22 cellular contexts compared by ENCODE assay signal in the genomic region with DNA sequence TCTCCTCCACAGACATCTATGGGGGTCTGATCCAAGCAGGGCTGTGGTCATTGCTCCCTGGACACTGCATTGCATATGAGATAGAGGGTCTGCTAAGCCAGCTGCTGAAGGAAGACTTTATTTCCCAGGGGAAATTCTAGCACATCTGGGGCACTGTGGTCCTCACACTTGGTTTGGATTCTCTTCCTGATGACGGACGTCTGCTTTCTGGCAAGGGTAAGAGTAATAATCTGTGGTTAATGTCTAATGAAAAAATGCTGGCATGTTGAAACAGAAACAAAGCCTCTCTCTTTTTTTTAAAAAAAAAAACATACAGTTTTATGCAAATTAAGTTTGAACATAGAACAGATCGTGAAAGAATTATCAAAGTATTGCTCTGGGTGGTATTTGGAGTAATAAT.
DNase-seq lines count a peak whose midpoint lies in the region; ATAC-seq, FAIRE-seq and TF ChIP-seq lines count a peak whose summit lies in the region.
"Had no signal": no experiment of that assay in that cellular context is flagged by ENCODE, and none has a peak within 500 bp of the region (broad histone marks: within the 10 kb centered on the region; RNA-seq: fewer than 3 reads in every experiment).

No MANE protein-coding gene starts in this region.

- H3K36me3 Mint-ChIP-seq in astrocyte (ENCODE audit: low read depth, unreplicated experiment), result no peaks in the 10 kb centered on the region
- peaks cover 44% of the 10 kb centered on the region for H3K36me3 Mint-ChIP-seq in activated T-cell treated with anti-CD3 and anti-CD28 coated beads, Interleukin-2, amount 50 U/mL, for 4 hours (ENCODE audit: insufficient read depth)

- WGBS in adrenal gland, 4 donors, result 66 to 96% (median 84%) methylated on average over 3 of the region's 3 CpGs

- no peak for FAIRE-seq in astrocyte (lab: Jason Lieb, UNC)
- FAIRE-seq: A204.1, GM12891, GM18507 had no signal

- no peaks in the 10 kb centered on the region for H3K27me3 ChIP-seq in astrocyte (ENCODE audit: insufficient read depth, low read length)
- no peaks in the 10 kb centered on the region for H3K27me3 ChIP-seq in foreskin keratinocyte
- no peaks in the 10 kb centered on the region for H3K27me3 ChIP-seq in adrenal gland

- no peak overlapping the region for H3K4me3 ChIP-seq in astrocyte (ENCODE audit: insufficient read depth, low read depth, low read length)
- H3K4me3 ChIP-seq in adrenal gland, result no peak overlapping the region
- H3K4me3 ChIP-seq: GM23338 had no signal

- no peak overlapping the region for H3K27ac ChIP-seq in astrocyte (ENCODE audit: low read depth, low read length)
- H3K27ac ChIP-seq in foreskin keratinocyte, result no peak overlapping the region
- H3K27ac ChIP-seq in adrenal gland, result no peak overlapping the region
- H3K27ac ChIP-seq: 22Rv1 had no signal

- H3K4me3 Mint-ChIP-seq in astrocyte (ENCODE audit: unreplicated experiment), result no peak overlapping the region
- no peak overlapping the region for H3K4me3 Mint-ChIP-seq in activated T-cell treated with anti-CD3 and anti-CD28 coated beads, Interleukin-2, amount 50 U/mL, for 4 hours
- H3K4me3 Mint-ChIP-seq: CD4-positive, alpha-beta memory T cell; GM23338; H9 had no signal

- no peak overlapping the region for H3K4me2 ChIP-seq in astrocyte (ENCODE audit: low read length)
- H3K4me2 ChIP-seq: GM23338 had no signal

- H3K79me2 ChIP-seq in astrocyte (ENCODE audit: insufficient read depth, low read length), result no peaks in the 10 kb centered on the region

- no peak overlapping the region for H2AFZ ChIP-seq in astrocyte (ENCODE audit: low read depth, low read length)
- H2AFZ ChIP-seq: GM23338 had no signal

- intact Hi-C loops in adrenal gland (cut with DNase I), result no loop called here

- no peak for TF ChIP-seq POLR2A in adrenal gland (IDR thresholded peaks at IDR 0.05)

- TF ChIP-seq CTCF in astrocyte (IDR thresholded peaks at IDR 0.05; ENCODE audit: insufficient read depth, low read depth, low read length) (no peak), foreskin keratinocyte (conservative IDR thresholded peaks at IDR 0.05) (no peak), adrenal gland (IDR thresholded peaks at IDR 0.05) (no peak)

- H3K27me3 Mint-ChIP-seq in astrocyte (ENCODE audit: low read depth, unreplicated experiment), result no peaks in the 10 kb centered on the region
- no peaks in the 10 kb centered on the region for H3K27me3 Mint-ChIP-seq in activated T-cell treated with anti-CD3 and anti-CD28 coated beads, Interleukin-2, amount 50 U/mL, for 4 hours (ENCODE audit: low read depth)
- H3K27me3 Mint-ChIP-seq: CD4-positive, alpha-beta memory T cell had no signal

- H3K27ac Mint-ChIP-seq in astrocyte (ENCODE audit: unreplicated experiment), result no peak overlapping the region
- H3K27ac Mint-ChIP-seq: CD4-positive, alpha-beta memory T cell; GM23338; H9 had no signal

- H3K9me3 Mint-ChIP-seq in astrocyte (ENCODE audit: unreplicated experiment), result no peaks in the 10 kb centered on the region
- peaks cover 5% of the 10 kb centered on the region for H3K9me3 Mint-ChIP-seq in activated T-cell treated with anti-CD3 and anti-CD28 coated beads, Interleukin-2, amount 50 U/mL, for 4 hours
- H3K9me3 Mint-ChIP-seq: GM23338, H9 had no signal

- peaks cover 6% of the 10 kb centered on the region for H3K4me1 ChIP-seq in astrocyte (ENCODE audit: insufficient read depth, low read length)
- peaks cover 21% of the 10 kb centered on the region for H3K4me1 ChIP-seq in foreskin keratinocyte
- no peaks in the 10 kb centered on the region for H3K4me1 ChIP-seq in adrenal gland (replicated peaks in 1 of 2)

- H4K20me1 ChIP-seq in astrocyte (ENCODE audit: insufficient read depth, low read length), result no peaks in the 10 kb centered on the region

- DNase-seq in AG08395 (ENCODE audit: low spot score), result peak; percentile 10
- peak; percentile 42 for DNase-seq in astrocyte (ENCODE audit: low read depth)
- peak; percentile 42 for DNase-seq in fibroblast of gingiva (ENCODE audit: low read depth)
- peak in 1 of 2 donors; percentile 49 for DNase-seq in foreskin keratinocyte
- DNase-seq in adrenal gland, result no peak
- DNase-seq in activated T-cell treated with anti-CD3 and anti-CD28 coated beads, Interleukin-2, amount 50 U/mL, for 4 hours, result no peak
- no peak for DNase-seq in NCI-H1417 (lab: John Stamatoyannopoulos, UW)
- DNase-seq: C1 segment of cervical spinal cord; Calu3; CD4-positive, alpha-beta memory T cell; COR-L47; DMS53; DMS79 treated with DMSO at 0.1 percent for 48 hours; GF-D8; H9 had no signal

- peaks cover 17% of the 10 kb centered on the region for H3K4me1 Mint-ChIP-seq in astrocyte (ENCODE audit: low read depth, unreplicated experiment)
- no peaks in the 10 kb centered on the region for H3K4me1 Mint-ChIP-seq in activated T-cell treated with anti-CD3 and anti-CD28 coated beads, Interleukin-2, amount 50 U/mL, for 4 hours (ENCODE audit: low read depth)

- H3K9me3 ChIP-seq in astrocyte (ENCODE audit: insufficient read depth, low read depth, low read length) (no peaks in the 10 kb centered on the region), adrenal gland (replicated peaks in 1 of 3) (no peaks in the 10 kb centered on the region)

- no peak overlapping the region for H3K9ac ChIP-seq in astrocyte (ENCODE audit: low read length)

- H3K36me3 ChIP-seq in astrocyte (ENCODE audit: insufficient read depth, low read length), result no peaks in the 10 kb centered on the region
- no peaks in the 10 kb centered on the region for H3K36me3 ChIP-seq in adrenal gland (replicated peaks in 1 of 2)

- ATAC-seq in foreskin keratinocyte (peak; percentile 35), HG02981 (IDR thresholded peaks at IDR 0.05; ENCODE audit: unreplicated experiment) (no peak)
- no peak for ATAC-seq in activated T-cell treated with anti-CD3 and anti-CD28 coated beads, Interleukin-2, amount 50 U/mL, for 4 hours
- ATAC-seq: GM23338, HCT116 had no signal

Comparison
In these comparisons a context has a peak if more than half of its experiments do, and no peak if none do; other contexts are left out.
1. DNase-seq: peak in AG08395 (single experiment), astrocyte (single experiment) and fibroblast of gingiva (single experiment); none in adrenal gland (0 of 7), activated T-cell treated with anti-CD3 and anti-CD28 coated beads, Interleukin-2, amount 50 U/mL, for 4 hours (single experiment) and NCI-H1417 (0 of 3).